Comparison of ENCODE assay signal across 9 cellular contexts in the genomic region with DNA sequence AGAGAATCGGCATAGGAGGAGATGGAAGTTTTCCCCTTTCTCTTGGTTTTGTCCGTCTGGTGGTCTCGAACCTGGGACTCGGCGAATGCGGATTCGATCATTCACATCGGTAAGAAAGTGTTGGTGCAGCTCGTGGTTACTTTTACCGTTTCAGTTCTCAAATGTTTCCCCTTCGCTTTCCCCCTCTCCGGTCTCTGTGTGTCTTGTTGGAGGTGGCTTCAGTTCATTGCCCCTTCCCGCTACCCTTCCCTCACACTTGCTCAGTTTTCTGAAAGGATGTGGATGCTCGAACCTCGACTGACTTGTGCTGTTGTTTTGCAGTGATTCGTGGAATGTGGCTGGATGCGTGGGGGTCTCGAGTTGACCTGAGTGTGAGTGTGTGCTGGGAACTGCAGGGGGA.
A peak's percentile ranks its signal among the peaks of the same experiment; 100 is the strongest.
DNase-seq lines count a peak whose midpoint lies in the region; ATAC-seq and TF ChIP-seq lines count a peak whose summit lies in the region.
"Had no signal": no experiment of that assay in that cellular context is flagged by ENCODE, and none has a peak within 500 bp of the region (broad histone marks: within the 10 kb centered on the region; RNA-seq: fewer than 3 reads in every experiment).

No MANE protein-coding gene starts in this region.

- no peaks in the 10 kb centered on the region for H3K9me3 Mint-ChIP-seq in stimulated activated naive B cell treated with anti-CD40 and anti-IgM and Interleukin-4, amounts not matched to agents 10 μg/mL and 1 μg/mL and 100 μg/mL, for 72 hours

- no peaks in the 10 kb centered on the region for H3K36me3 Mint-ChIP-seq in stimulated activated naive B cell treated with anti-CD40 and anti-IgM and Interleukin-4, amounts not matched to agents 10 μg/mL and 1 μg/mL and 100 μg/mL, for 72 hours

- peaks cover 32 to 44% of the 10 kb centered on the region in 2 donors for H3K27me3 Mint-ChIP-seq in stimulated activated naive B cell treated with anti-CD40 and anti-IgM and Interleukin-4, amounts not matched to agents 10 μg/mL and 1 μg/mL and 100 μg/mL, for 72 hours

- H3K27ac Mint-ChIP-seq in stimulated activated naive B cell treated with anti-CD40 and anti-IgM and Interleukin-4, amounts not matched to agents 10 μg/mL and 1 μg/mL and 100 μg/mL, for 72 hours: no peak overlapping the region

- ATAC-seq in stimulated activated naive B cell treated with anti-CD40 and anti-IgM and Interleukin-4, amounts not matched to agents 10 μg/mL and 1 μg/mL and 100 μg/mL, for 72 hours (replicated peaks): no peak
- no peak for ATAC-seq in HG02623 (IDR thresholded peaks at IDR 0.05; ENCODE audit: unreplicated experiment)

- peak overlapping the region; percentile 82 for H3K4me3 ChIP-seq in WERI-Rb-1 (ENCODE audit: low read depth, low read length)
- H3K4me3 ChIP-seq in iPS-11a (ENCODE audit: low read depth, low read length): peak overlapping the region; percentile 84

- H3K27me3 ChIP-seq in WERI-Rb-1 (ENCODE audit: insufficient read depth, low read depth, severe bottlenecking): no peaks in the 10 kb centered on the region

- TF ChIP-seq CTCF in WERI-Rb-1 (IDR thresholded peaks at IDR 0.05; ENCODE audit: low read depth, low read length): no peak

- DNase-seq in NCI-H1417 (lab: John Stamatoyannopoulos, UW) (peak in 2 of 3 experiments; percentile 40 to 59), NCI-H1417 treated with DMSO at 0.1 percent for 48 hours (lab: John Stamatoyannopoulos, UW) (no peak), WERI-Rb-1 (peak; percentile 34), NOMO-1 treated with DMSO at 0.1 percent for 48 hours (lab: John Stamatoyannopoulos, UW; ENCODE audit: unreplicated experiment) (no peak), NCI-H226 (no peak)
- no peak for DNase-seq in stimulated activated naive B cell treated with anti-CD40 and anti-IgM and Interleukin-4, amounts not matched to agents 10 μg/mL and 1 μg/mL and 100 μg/mL, for 72 hours
- DNase-seq: activated effector memory CD4-positive, alpha-beta T cell treated with anti-CD3 and anti-CD28 coated beads, Interleukin-2, amount 50 U/mL, for 16 hours had no signal

- peak overlapping the region; percentile 47 to 58 for H3K4me3 Mint-ChIP-seq in stimulated activated naive B cell treated with anti-CD40 and anti-IgM and Interleukin-4, amounts not matched to agents 10 μg/mL and 1 μg/mL and 100 μg/mL, for 72 hours

- no peaks in the 10 kb centered on the region for H3K9me3 ChIP-seq in WERI-Rb-1 (ENCODE audit: severe bottlenecking)

- H3K4me1 Mint-ChIP-seq in stimulated activated naive B cell treated with anti-CD40 and anti-IgM and Interleukin-4, amounts not matched to agents 10 μg/mL and 1 μg/mL and 100 μg/mL, for 72 hours: peaks cover 9 to 17% of the 10 kb centered on the region in 2 donors

- H3K27ac ChIP-seq in WERI-Rb-1: no peak overlapping the region

- no peaks in the 10 kb centered on the region for H3K36me3 ChIP-seq in WERI-Rb-1

Comparison
In these comparisons a context has a peak if more than half of its experiments do, and no peak if none do; other contexts are left out.
1. DNase-seq: peak in NCI-H1417 (2 of 3) and WERI-Rb-1 (single experiment); none in NCI-H1417 treated with DMSO at 0.1 percent for 48 hours (single experiment), stimulated activated naive B cell treated with anti-CD40 and anti-IgM and Interleukin-4, amounts not matched to agents 10 μg/mL and 1 μg/mL and 100 μg/mL, for 72 hours (single experiment), NOMO-1 treated with DMSO at 0.1 percent for 48 hours (single experiment) and NCI-H226 (single experiment).